Comparison of ENCODE assay signal across 10 cellular contexts in genomic region chr10:3424102-3424803, GRCh38.
DNase-seq lines count a peak whose midpoint lies in the region; ATAC-seq and TF ChIP-seq lines count a peak whose summit lies in the region.
"Had no signal": no experiment of that assay in that cellular context is flagged by ENCODE, and none has a peak within 500 bp of the region (broad histone marks: within the 10 kb centered on the region; RNA-seq: fewer than 3 reads in every experiment).

No MANE protein-coding gene starts in this region.

- WGBS in prostate gland = 80% methylated on average over 26 of the region's 26 CpGs

- H3K27ac Mint-ChIP-seq in dendritic cell treated with granulocyte-macrophage colony-stimulating factor and Interleukin-4, amounts not matched to agents 40 ng/mL and 50 ng/mL, for 4 days = peak overlapping the region; percentile 55
- H3K27ac Mint-ChIP-seq: activated CD8-positive, alpha-beta T cell treated with anti-CD3 and anti-CD28 coated beads for 36 hours had no signal

- no peak for TF ChIP-seq CTCF in mucosa of descending colon (IDR thresholded peaks at IDR 0.05)
- TF ChIP-seq CTCF in prostate gland (IDR thresholded peaks at IDR 0.05) = no peak
- no peak for TF ChIP-seq CTCF in GM13976 (IDR thresholded peaks at IDR 0.05; ENCODE audit: borderline replicate concordance, control extremely low read depth, extremely low read depth, insufficient read depth, missing control alignments)

- in situ Hi-C loops in GM13976 (cut with MboI; ENCODE audit: low sequenced_read_pairs, unreplicated experiment) = no loop called here

- H3K27me3 ChIP-seq in BLaER1 treated with 17β-estradiol and CSF1 and Interleukin-3, amounts not matched to agents 10 nM and 100 nM = no peaks in the 10 kb centered on the region
- no peaks in the 10 kb centered on the region for H3K27me3 ChIP-seq in prostate gland (replicated peaks; ENCODE audit: insufficient read depth)

- H3K9ac ChIP-seq in BLaER1 treated with 17β-estradiol and CSF1 and Interleukin-3, amounts not matched to agents 10 nM and 100 nM = peak overlapping the region; percentile 25 to 75 (median 61); a peak in 17 of 22 replicates

- peaks cover 52 to 77% (median 67%) of the 10 kb centered on the region in 10 experiments for H3K4me1 ChIP-seq in BLaER1 treated with 17β-estradiol and CSF1 and Interleukin-3, amounts not matched to agents 10 nM and 100 nM
- H3K4me1 ChIP-seq in mucosa of descending colon (ENCODE audit: low read depth) (peaks cover 30% of the 10 kb centered on the region), prostate gland (replicated peaks) (no peaks in the 10 kb centered on the region)

- H3K27me3 Mint-ChIP-seq in dendritic cell treated with granulocyte-macrophage colony-stimulating factor and Interleukin-4, amounts not matched to agents 40 ng/mL and 50 ng/mL, for 4 days = peaks cover 23% of the 10 kb centered on the region

- peak overlapping the region in 9 of 10 experiments; percentile 16 to 59 (median 49); a peak in 14 of 20 replicates for H3K4me3 ChIP-seq in BLaER1 treated with 17β-estradiol and CSF1 and Interleukin-3, amounts not matched to agents 10 nM and 100 nM
- no peak overlapping the region for H3K4me3 ChIP-seq in mucosa of descending colon
- no peak overlapping the region for H3K4me3 ChIP-seq in prostate gland

- H3K36me3 ChIP-seq in BLaER1 treated with 17β-estradiol and CSF1 and Interleukin-3, amounts not matched to agents 10 nM and 100 nM = no peaks in the 10 kb centered on the region
- H3K36me3 ChIP-seq in mucosa of descending colon (ENCODE audit: low read depth) = no peaks in the 10 kb centered on the region
- no peaks in the 10 kb centered on the region for H3K36me3 ChIP-seq in prostate gland

- no peaks in the 10 kb centered on the region for H3K36me3 Mint-ChIP-seq in dendritic cell treated with granulocyte-macrophage colony-stimulating factor and Interleukin-4, amounts not matched to agents 40 ng/mL and 50 ng/mL, for 4 days (ENCODE audit: low read depth)

- intact Hi-C loops in dendritic cell treated with granulocyte-macrophage colony-stimulating factor and Interleukin-4, amounts not matched to agents 40 ng/mL and 50 ng/mL, for 4 days (cut with micrococcal nuclease) = no loop called here
- intact Hi-C loops in mucosa of descending colon (cut with DNase I, micrococcal nuclease) = no loop called here
- intact Hi-C loops in prostate gland (cut with DNase I) = no loop called here
- intact Hi-C loops in posterior vena cava (cut with DNase I) = no loop called here

- no peaks in the 10 kb centered on the region for H3K9me3 Mint-ChIP-seq in dendritic cell treated with granulocyte-macrophage colony-stimulating factor and Interleukin-4, amounts not matched to agents 40 ng/mL and 50 ng/mL, for 4 days
- H3K9me3 Mint-ChIP-seq: activated CD8-positive, alpha-beta T cell treated with anti-CD3 and anti-CD28 coated beads for 36 hours had no signal

- H3K9me3 ChIP-seq in BLaER1 treated with 17β-estradiol and CSF1 and Interleukin-3, amounts not matched to agents 10 nM and 100 nM (replicated peaks in 1 of 11) = peaks cover 0 to 19% (median 6%) of the 10 kb centered on the region in 11 experiments; a peak in 18 of 22 replicates
- no peaks in the 10 kb centered on the region for H3K9me3 ChIP-seq in mucosa of descending colon
- H3K9me3 ChIP-seq in prostate gland = no peaks in the 10 kb centered on the region

- H4K20me1 ChIP-seq in BLaER1 treated with 17β-estradiol and CSF1 and Interleukin-3, amounts not matched to agents 10 nM and 100 nM = no peaks in the 10 kb centered on the region

- ATAC-seq in mucosa of descending colon = peak; percentile 54
- ATAC-seq: activated CD8-positive, alpha-beta T cell treated with anti-CD3 and anti-CD28 coated beads for 36 hours had no signal

- peak overlapping the region; percentile 41 to 88 (median 77); a peak in 21 of 22 replicates for H3K27ac ChIP-seq in BLaER1 treated with 17β-estradiol and CSF1 and Interleukin-3, amounts not matched to agents 10 nM and 100 nM
- H3K27ac ChIP-seq in prostate gland = no peak overlapping the region

- peak overlapping the region; percentile 59 for H3K4me3 Mint-ChIP-seq in dendritic cell treated with granulocyte-macrophage colony-stimulating factor and Interleukin-4, amounts not matched to agents 40 ng/mL and 50 ng/mL, for 4 days
- H3K4me3 Mint-ChIP-seq: activated CD8-positive, alpha-beta T cell treated with anti-CD3 and anti-CD28 coated beads for 36 hours had no signal

- H3K4me1 Mint-ChIP-seq in dendritic cell treated with granulocyte-macrophage colony-stimulating factor and Interleukin-4, amounts not matched to agents 40 ng/mL and 50 ng/mL, for 4 days (ENCODE audit: low read depth) = peaks cover 36% of the 10 kb centered on the region

- TF ChIP-seq POLR2A in prostate gland (IDR thresholded peaks at IDR 0.05) = no peak

- H3K4me2 ChIP-seq in BLaER1 treated with 17β-estradiol and CSF1 and Interleukin-3, amounts not matched to agents 10 nM and 100 nM = peak overlapping the region; percentile 75 to 95 (median 86)

- DNase-seq in NCI-H2081 treated with DMSO at 0.1 percent for 48 hours (lab: John Stamatoyannopoulos, UW) (peak; percentile 32), mucosa of descending colon (peak in 2 of 3 donors; percentile 31 to 68), NCI-H345 treated with DMSO at 0.1 percent for 48 hours (lab: John Stamatoyannopoulos, UW; ENCODE audit: unreplicated experiment) (no peak), prostate gland (ENCODE audit: low spot score) (no peak), posterior vena cava (ENCODE audit: low spot score) (no peak), GM13976 (ENCODE audit: low spot score) (no peak)
- DNase-seq: activated CD8-positive, alpha-beta T cell treated with anti-CD3 and anti-CD28 coated beads for 36 hours; NCI-H82 had no signal

Comparison
In these comparisons a context has a peak if more than half of its experiments do, and no peak if none do; other contexts are left out.
1. H3K27ac ChIP-seq: peak in BLaER1 treated with 17β-estradiol and CSF1 and Interleukin-3, amounts not matched to agents 10 nM and 100 nM (11 of 11); none in prostate gland (0 of 2).
2. H3K4me3 ChIP-seq: peak in BLaER1 treated with 17β-estradiol and CSF1 and Interleukin-3, amounts not matched to agents 10 nM and 100 nM (9 of 10); none in mucosa of descending colon (single experiment) and prostate gland (0 of 2).
3. DNase-seq: peak in NCI-H2081 treated with DMSO at 0.1 percent for 48 hours (single experiment) and mucosa of descending colon (2 of 3); none in NCI-H345 treated with DMSO at 0.1 percent for 48 hours (single experiment), prostate gland (single experiment), posterior vena cava (single experiment) and GM13976 (single experiment).